In genomic region chr11:1534682-1535081, GRCh38 we compare ENCODE assay signal across 27 cellular contexts. TPM values are rescaled to one million over a fixed set of nuclear protein-coding genes. Genes with fewer than 3 reads are reported as not detected.
DNase-seq lines count a peak whose midpoint lies in the region; ATAC-seq and TF ChIP-seq lines count a peak whose summit lies in the region.
"Had no signal": no experiment of that assay in that cellular context is flagged by ENCODE, and none has a peak within 500 bp of the region (broad histone marks: within the 10 kb centered on the region; RNA-seq: fewer than 3 reads in every experiment).

No MANE protein-coding gene starts in this region.

- no peaks in the 10 kb centered on the region for H3K9me3 ChIP-seq in neural progenitor cell (ENCODE audit: low read depth)

- H3K4me1 Mint-ChIP-seq in natural killer cell (peaks cover 41 to 43% of the 10 kb centered on the region in 2 donors), neural progenitor cell (peaks cover 2% of the 10 kb centered on the region), CD14-positive monocyte (peaks cover 2% of the 10 kb centered on the region)
- H3K4me1 Mint-ChIP-seq in natural killer cell treated with Interleukin-12 subunit alpha and Interleukin-12 subunit beta and Interleukin-15 and Interleukin-18, amount 100 ng/mL, for 72 hours (ENCODE audit: low read depth in 2 of 2) = peaks cover 15 to 27% of the 10 kb centered on the region in 2 donors
- peaks cover 36 to 39% of the 10 kb centered on the region in 2 donors for H3K4me1 Mint-ChIP-seq in effector memory CD8-positive, alpha-beta T cell (ENCODE audit: low read depth in 2 of 2)

- no peak overlapping the region for H3K27ac ChIP-seq in neural progenitor cell
- H3K27ac ChIP-seq: epithelial cell of prostate, HL-60, WERI-Rb-1 had no signal

- H3K27me3 Mint-ChIP-seq in natural killer cell (ENCODE audit: low read depth in 2 of 2) = peaks cover 0 to 8% of the 10 kb centered on the region in 2 donors
- H3K27me3 Mint-ChIP-seq in natural killer cell treated with Interleukin-12 subunit alpha and Interleukin-12 subunit beta and Interleukin-15 and Interleukin-18, amount 100 ng/mL, for 72 hours = peaks cover 7 to 9% of the 10 kb centered on the region in 2 donors
- peaks cover 0 to under 1% of the 10 kb centered on the region in 2 donors for H3K27me3 Mint-ChIP-seq in effector memory CD8-positive, alpha-beta T cell
- H3K27me3 Mint-ChIP-seq in neural progenitor cell (ENCODE audit: insufficient read depth, low read depth) = peaks cover 8% of the 10 kb centered on the region
- peaks cover 9 to 19% (median 16%) of the 10 kb centered on the region in 3 donors for H3K27me3 Mint-ChIP-seq in CD14-positive monocyte (ENCODE audit: low read depth in 3 of 3)
- H3K27me3 Mint-ChIP-seq: activated naive CD8-positive, alpha-beta T cell treated with anti-CD3 and anti-CD28 coated beads, Interleukin-2, amount 50 U/mL, for 24 hours had no signal

- TF ChIP-seq POLR2A in erythroblast (IDR thresholded peaks at IDR 0.05; ENCODE audit: low read length) = no peak

- no peak overlapping the region for H2AFZ ChIP-seq in neural progenitor cell (replicated peaks)

- no peak overlapping the region for H3K9ac ChIP-seq in neural progenitor cell

- intact Hi-C loops in natural killer cell (cut with micrococcal nuclease) = no loop called here
- intact Hi-C loops in CD14-positive monocyte (cut with micrococcal nuclease) = no loop called here

- H3K36me3 Mint-ChIP-seq in natural killer cell (no peaks in the 10 kb centered on the region), neural progenitor cell (no peaks in the 10 kb centered on the region), CD14-positive monocyte (peaks cover 26 to 45% of the 10 kb centered on the region in 2 donors)
- no peaks in the 10 kb centered on the region for H3K36me3 Mint-ChIP-seq in natural killer cell treated with Interleukin-12 subunit alpha and Interleukin-12 subunit beta and Interleukin-15 and Interleukin-18, amount 100 ng/mL, for 72 hours
- H3K36me3 Mint-ChIP-seq in effector memory CD8-positive, alpha-beta T cell (ENCODE audit: insufficient read depth) = peaks cover 34% of the 10 kb centered on the region
- H3K36me3 Mint-ChIP-seq: IgD-negative memory B cell, mesothelial cell of epicardium had no signal

- H3K36me3 ChIP-seq in neural progenitor cell = no peaks in the 10 kb centered on the region

- H3K4me1 ChIP-seq in neural progenitor cell = no peaks in the 10 kb centered on the region

- H3K9me3 Mint-ChIP-seq in natural killer cell (no peaks in the 10 kb centered on the region), neural progenitor cell (no peaks in the 10 kb centered on the region), CD14-positive monocyte (peaks cover 0 to 5% (median 2%) of the 10 kb centered on the region in 7 donors)
- H3K9me3 Mint-ChIP-seq in natural killer cell treated with Interleukin-12 subunit alpha and Interleukin-12 subunit beta and Interleukin-15 and Interleukin-18, amount 100 ng/mL, for 72 hours = no peaks in the 10 kb centered on the region
- H3K9me3 Mint-ChIP-seq in effector memory CD8-positive, alpha-beta T cell = no peaks in the 10 kb centered on the region
- H3K9me3 Mint-ChIP-seq: activated naive CD8-positive, alpha-beta T cell treated with anti-CD3 and anti-CD28 coated beads, Interleukin-2, amount 50 U/mL, for 24 hours; mesothelial cell of epicardium had no signal

- peaks cover 47% of the 10 kb centered on the region for H4K20me1 ChIP-seq in neural progenitor cell (ENCODE audit: low read depth)

- H3K27me3 ChIP-seq in neural progenitor cell = peaks cover 22% of the 10 kb centered on the region

- H3K4me3 Mint-ChIP-seq in natural killer cell = peak overlapping the region; percentile 21
- no peak overlapping the region for H3K4me3 Mint-ChIP-seq in natural killer cell treated with Interleukin-12 subunit alpha and Interleukin-12 subunit beta and Interleukin-15 and Interleukin-18, amount 100 ng/mL, for 72 hours
- H3K4me3 Mint-ChIP-seq in effector memory CD8-positive, alpha-beta T cell = peak overlapping the region; percentile 31 to 47
- H3K4me3 Mint-ChIP-seq in neural progenitor cell = no peak overlapping the region
- no peak overlapping the region for H3K4me3 Mint-ChIP-seq in CD14-positive monocyte
- H3K4me3 Mint-ChIP-seq: activated naive CD8-positive, alpha-beta T cell treated with anti-CD3 and anti-CD28 coated beads, Interleukin-2, amount 50 U/mL, for 24 hours; IgD-negative memory B cell; mesothelial cell of epicardium; nephron progenitor cell had no signal

- H3K27ac Mint-ChIP-seq in natural killer cell (no peak overlapping the region), neural progenitor cell (no peak overlapping the region), CD14-positive monocyte (peak overlapping the region in 2 of 7 donors; percentile 53 to 64)
- H3K27ac Mint-ChIP-seq in natural killer cell treated with Interleukin-12 subunit alpha and Interleukin-12 subunit beta and Interleukin-15 and Interleukin-18, amount 100 ng/mL, for 72 hours = peak overlapping the region in 1 of 2 donors; percentile 59
- H3K27ac Mint-ChIP-seq in effector memory CD8-positive, alpha-beta T cell = peak overlapping the region in 1 of 2 donors; percentile 15
- H3K27ac Mint-ChIP-seq: activated naive CD8-positive, alpha-beta T cell treated with anti-CD3 and anti-CD28 coated beads, Interleukin-2, amount 50 U/mL, for 24 hours; IgD-negative memory B cell; mesothelial cell of epicardium; nephron progenitor cell had no signal

- TF ChIP-seq CTCF in natural killer cell (IDR thresholded peaks at IDR 0.05) = no peak
- no peak for TF ChIP-seq CTCF in neural progenitor cell (IDR thresholded peaks at IDR 0.05)
- TF ChIP-seq CTCF in CD14-positive monocyte (IDR thresholded peaks at IDR 0.05) = no peak

- H3K4me3 ChIP-seq in neural progenitor cell = no peak overlapping the region

- no peaks in the 10 kb centered on the region for H3F3A ChIP-seq in neural progenitor cell (ENCODE audit: low read depth)

- peaks cover 39% of the 10 kb centered on the region for H3K79me2 ChIP-seq in neural progenitor cell (ENCODE audit: low read depth)

- DNase-seq in natural killer cell (no peak), occipital lobe (lab: John Stamatoyannopoulos, UW) (peak; percentile 30), erythroblast (lab: John Stamatoyannopoulos, UW) (no peak), neural progenitor cell (ENCODE audit: low spot score) (no peak), CD14-positive monocyte (ENCODE audit: low spot score) (no peak)
- no peak for DNase-seq in natural killer cell treated with Interleukin-12 subunit alpha and Interleukin-12 subunit beta and Interleukin-15 and Interleukin-18, amount 100 ng/mL, for 72 hours (ENCODE audit: low spot score)
- no peak for DNase-seq in effector memory CD8-positive, alpha-beta T cell
- no peak for DNase-seq in activated CD4-positive, alpha-beta T cell treated with anti-CD3 and anti-CD28 coated beads for 48 hours
- DNase-seq: activated effector memory CD4-positive, alpha-beta T cell treated with anti-CD3 and anti-CD28 coated beads, Interleukin-2, amount 50 U/mL, for 16 hours; activated naive CD8-positive, alpha-beta T cell treated with anti-CD3 and anti-CD28 coated beads, Interleukin-2, amount 50 U/mL, for 24 hours; DMS 273 treated with DMSO at 0.1 percent for 48 hours; GF-D8; left cardiac atrium; NCI-H1694 treated with DMSO at 0.1 percent for 48 hours; nephron progenitor cell; stimulated activated CD4-positive, alpha-beta T cell treated with anti-CD3 and anti-CD28 coated beads, Interleukin-15, amount 100 ng/mL, for 24 hours; substantia nigra; WERI-Rb-1 had no signal

- no peak for ATAC-seq in natural killer cell
- no peak for ATAC-seq in natural killer cell treated with Interleukin-12 subunit alpha and Interleukin-12 subunit beta and Interleukin-15 and Interleukin-18, amount 100 ng/mL, for 72 hours
- no peak for ATAC-seq in effector memory CD8-positive, alpha-beta T cell (replicated peaks)
- ATAC-seq: activated naive CD8-positive, alpha-beta T cell treated with anti-CD3 and anti-CD28 coated beads, Interleukin-2, amount 50 U/mL, for 24 hours had no signal

- H3K4me2 ChIP-seq in neural progenitor cell = no peak overlapping the region

RNA-seq across cellular contexts. Expression of gene DUSP8, which starts 37.4 kb away (rescaled TPM):
- 10 to 100 TPM; 24.1 to 47.3 (median 38.4) TPM for total RNA-seq in natural killer cell
- 1 to 10 TPM; 4.2 to 5.4 TPM for total RNA-seq in natural killer cell treated with Interleukin-12 subunit alpha and Interleukin-12 subunit beta and Interleukin-15 and Interleukin-18, amount 100 ng/mL, for 72 hours
- total RNA-seq in occipital lobe = 5.6 TPM
- 0.09 and 0.28 TPM in 2 replicates for total RNA-seq in neural progenitor cell (ENCODE audit: low replicate concordance)
- not detected for polyA plus RNA-seq in CD14-positive monocyte

RNA-seq across cellular contexts. Expression of gene MOB2, which starts 48.1 kb away (rescaled TPM):
- total RNA-seq in natural killer cell = 10 to 100 TPM; 61.9 to 79.6 (median 78.5) TPM
- 10 to 100 TPM; 40.0 to 42.7 TPM for total RNA-seq in natural killer cell treated with Interleukin-12 subunit alpha and Interleukin-12 subunit beta and Interleukin-15 and Interleukin-18, amount 100 ng/mL, for 72 hours
- 13.7 TPM for total RNA-seq in occipital lobe
- 8.0 and 17.6 TPM in 2 replicates for total RNA-seq in neural progenitor cell (ENCODE audit: low replicate concordance)
- polyA plus RNA-seq in CD14-positive monocyte = 10 to 100 TPM; 22.1 to 22.5 TPM

RNA-seq across cellular contexts. Expression of gene KRTAP5-1, which starts 50.4 kb away (rescaled TPM):
- total RNA-seq in natural killer cell (not detected), occipital lobe (not detected), neural progenitor cell (ENCODE audit: low replicate concordance) (not detected in 2 replicates)
- not detected for total RNA-seq in natural killer cell treated with Interleukin-12 subunit alpha and Interleukin-12 subunit beta and Interleukin-15 and Interleukin-18, amount 100 ng/mL, for 72 hours
- polyA plus RNA-seq in CD14-positive monocyte = not detected
- total RNA-seq: A673; bronchial epithelial cell; dermis microvascular lymphatic vessel endothelial cell; glomerular endothelial cell; left cardiac atrium; mesothelial cell of epicardium; T-helper 1 cell treated with Interleukin-12 subunit alpha and Interleukin-12 subunit beta and Interleukin-4 antibody, amounts not matched to agents 30 ng/mL and 1 ng/mL, for 36 hours had no signal
- polyA plus RNA-seq: IgD-negative memory B cell had no signal

Comparison
In these comparisons a context has a peak if more than half of its experiments do, and no peak if none do; other contexts are left out.
1. H3K4me3 Mint-ChIP-seq: peak in natural killer cell (single experiment) and effector memory CD8-positive, alpha-beta T cell (2 of 2); none in natural killer cell treated with Interleukin-12 subunit alpha and Interleukin-12 subunit beta and Interleukin-15 and Interleukin-18, amount 100 ng/mL, for 72 hours (single experiment), neural progenitor cell (single experiment) and CD14-positive monocyte (0 of 2).